Comparison of ENCODE assay signal across 23 cellular contexts in the genomic region with DNA sequence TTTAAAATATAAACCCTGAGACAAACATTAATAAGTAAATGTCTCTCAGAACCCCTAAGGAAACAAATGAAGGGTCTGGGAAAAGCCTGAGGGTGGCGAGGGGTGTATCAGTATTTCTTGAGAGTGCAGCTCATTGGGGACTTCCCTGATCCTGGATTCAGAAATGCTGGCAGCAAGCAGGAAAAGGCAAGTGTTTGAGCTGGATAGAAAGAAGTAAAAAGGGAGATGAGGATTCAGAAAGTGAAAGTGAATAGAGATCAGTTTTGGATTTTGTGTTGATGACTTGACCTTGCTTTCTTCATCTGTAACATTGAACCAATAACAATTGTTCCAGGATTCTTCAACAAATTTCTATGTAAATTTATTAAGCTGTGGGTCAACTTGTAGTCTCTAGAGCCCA.
A peak's percentile ranks its signal among the peaks of the same experiment; 100 is the strongest.
DNase-seq lines count a peak whose midpoint lies in the region; ATAC-seq and TF ChIP-seq lines count a peak whose summit lies in the region.
"Had no signal": no experiment of that assay in that cellular context is flagged by ENCODE, and none has a peak within 500 bp of the region (broad histone marks: within the 10 kb centered on the region; RNA-seq: fewer than 3 reads in every experiment).

No MANE protein-coding gene starts in this region.

- H3K27me3 Mint-ChIP-seq in activated naive CD8-positive, alpha-beta T cell treated with anti-CD3 and anti-CD28 coated beads, Interleukin-2, amount 10 ng/mL, durations not matched to agents 7 days and 5 days = no peaks in the 10 kb centered on the region
- H3K27me3 Mint-ChIP-seq in activated naive CD8-positive, alpha-beta T cell treated with anti-CD3 and anti-CD28 coated beads, Interleukin-2, amount 50 U/mL, for 24 hours = no peaks in the 10 kb centered on the region
- H3K27me3 Mint-ChIP-seq in MCF 10A (ENCODE audit: insufficient read depth, unreplicated experiment) = no peaks in the 10 kb centered on the region
- H3K27me3 Mint-ChIP-seq: activated CD4-positive, alpha-beta memory T cell treated with anti-CD3 and anti-CD28 coated beads for 36 hours; activated naive CD8-positive, alpha-beta T cell; memory B cell had no signal

- H3K27me3 ChIP-seq in vagina = no peaks in the 10 kb centered on the region
- H3K27me3 ChIP-seq: BE2C, body of pancreas had no signal

- POLR2A ChIA-PET in activated naive CD8-positive, alpha-beta T cell treated with anti-CD3 and anti-CD28 coated beads, Interleukin-2, amount 10 ng/mL, durations not matched to agents 7 days and 5 days (lab: Charles Lee) = interaction anchor here (1.5 kb wide), 1 partner anchor 10 kb away, joined by 5 read pairs; no protein-coding TSS in a partner anchor
- POLR2A ChIA-PET in MCF 10A (lab: Yijun Ruan, JAX) = interaction anchor here (0.6 to 9.3 kb wide), 9 partner anchors 11 to 133 kb away, joined by 3 to 97 read pairs (median 3); partner anchors contain the start of gene CTSC

- peaks cover 1% of the 10 kb centered on the region for H3K9me3 Mint-ChIP-seq in activated naive CD8-positive, alpha-beta T cell treated with anti-CD3 and anti-CD28 coated beads, Interleukin-2, amount 10 ng/mL, durations not matched to agents 7 days and 5 days
- H3K9me3 Mint-ChIP-seq in activated naive CD8-positive, alpha-beta T cell treated with anti-CD3 and anti-CD28 coated beads, Interleukin-2, amount 50 U/mL, for 24 hours = no peaks in the 10 kb centered on the region
- H3K9me3 Mint-ChIP-seq in MCF 10A (ENCODE audit: unreplicated experiment) = no peaks in the 10 kb centered on the region
- H3K9me3 Mint-ChIP-seq: activated CD4-positive, alpha-beta memory T cell treated with anti-CD3 and anti-CD28 coated beads for 36 hours; memory B cell had no signal

- peaks cover 8% of the 10 kb centered on the region for H3K36me3 Mint-ChIP-seq in activated naive CD8-positive, alpha-beta T cell treated with anti-CD3 and anti-CD28 coated beads, Interleukin-2, amount 10 ng/mL, durations not matched to agents 7 days and 5 days
- no peaks in the 10 kb centered on the region for H3K36me3 Mint-ChIP-seq in activated naive CD8-positive, alpha-beta T cell treated with anti-CD3 and anti-CD28 coated beads, Interleukin-2, amount 50 U/mL, for 24 hours (ENCODE audit: low read depth)
- H3K36me3 Mint-ChIP-seq in MCF 10A (ENCODE audit: insufficient read depth, unreplicated experiment) = no peaks in the 10 kb centered on the region
- H3K36me3 Mint-ChIP-seq: activated CD4-positive, alpha-beta memory T cell treated with anti-CD3 and anti-CD28 coated beads for 36 hours had no signal

- BruUV-seq in MCF 10A (replicated peaks; lab: Mats Ljungman, UMichigan) = no TSS peak

- intact Hi-C loops in MCF 10A (cut with micrococcal nuclease) = no loop called here
- intact Hi-C loops in vagina (cut with DNase I) = no loop called here

- peak overlapping the region; percentile 72 for H3K4me3 Mint-ChIP-seq in activated naive CD8-positive, alpha-beta T cell treated with anti-CD3 and anti-CD28 coated beads, Interleukin-2, amount 10 ng/mL, durations not matched to agents 7 days and 5 days
- no peak overlapping the region for H3K4me3 Mint-ChIP-seq in activated naive CD8-positive, alpha-beta T cell treated with anti-CD3 and anti-CD28 coated beads, Interleukin-2, amount 50 U/mL, for 24 hours
- H3K4me3 Mint-ChIP-seq in MCF 10A (ENCODE audit: unreplicated experiment) = no peak overlapping the region
- H3K4me3 Mint-ChIP-seq: activated CD4-positive, alpha-beta memory T cell treated with anti-CD3 and anti-CD28 coated beads for 36 hours; activated naive CD8-positive, alpha-beta T cell; memory B cell had no signal

- H3K27ac Mint-ChIP-seq in activated naive CD8-positive, alpha-beta T cell treated with anti-CD3 and anti-CD28 coated beads, Interleukin-2, amount 10 ng/mL, durations not matched to agents 7 days and 5 days = peak overlapping the region; percentile 81
- H3K27ac Mint-ChIP-seq in activated naive CD8-positive, alpha-beta T cell treated with anti-CD3 and anti-CD28 coated beads, Interleukin-2, amount 50 U/mL, for 24 hours = no peak overlapping the region
- H3K27ac Mint-ChIP-seq in MCF 10A (ENCODE audit: low read depth, unreplicated experiment) = peak overlapping the region; percentile 25
- H3K27ac Mint-ChIP-seq: activated CD4-positive, alpha-beta memory T cell treated with anti-CD3 and anti-CD28 coated beads for 36 hours; activated naive CD8-positive, alpha-beta T cell; memory B cell had no signal

- H3K27ac ChIP-seq in vagina = peak overlapping the region; percentile 19
- H3K27ac ChIP-seq: body of pancreas, RWPE1 had no signal

- CTCF ChIA-PET in MCF 10A (lab: Yijun Ruan, JAX) = interaction anchor here (0.7 to 1.3 kb wide), 2 partner anchors 9 to 982 kb away, joined by 3 read pairs; no protein-coding TSS in a partner anchor

- H3K4me3 ChIP-seq in fibroblast of villous mesenchyme (ENCODE audit: low read depth, low read length) = no peak overlapping the region
- H3K4me3 ChIP-seq in vagina = peak overlapping the region in 1 of 2 donors; percentile 2
- H3K4me3 ChIP-seq: body of pancreas had no signal

- peaks cover 15% of the 10 kb centered on the region for H3K4me1 ChIP-seq in vagina
- H3K4me1 ChIP-seq: BE2C, body of pancreas had no signal

- no peak for ATAC-seq in activated naive CD8-positive, alpha-beta T cell treated with anti-CD3 and anti-CD28 coated beads, Interleukin-2, amount 10 ng/mL, durations not matched to agents 7 days and 5 days (ENCODE audit: low read depth)
- no peak for ATAC-seq in activated naive CD8-positive, alpha-beta T cell treated with anti-CD3 and anti-CD28 coated beads, Interleukin-2, amount 50 U/mL, for 24 hours
- ATAC-seq: body of pancreas had no signal

- peaks cover 31% of the 10 kb centered on the region for H3K4me1 Mint-ChIP-seq in activated naive CD8-positive, alpha-beta T cell treated with anti-CD3 and anti-CD28 coated beads, Interleukin-2, amount 10 ng/mL, durations not matched to agents 7 days and 5 days
- H3K4me1 Mint-ChIP-seq in activated naive CD8-positive, alpha-beta T cell treated with anti-CD3 and anti-CD28 coated beads, Interleukin-2, amount 50 U/mL, for 24 hours = peaks cover 12% of the 10 kb centered on the region
- H3K4me1 Mint-ChIP-seq in MCF 10A (ENCODE audit: insufficient read depth, unreplicated experiment) = peaks cover 33% of the 10 kb centered on the region

- DNase-seq in activated naive CD8-positive, alpha-beta T cell treated with anti-CD3 and anti-CD28 coated beads, Interleukin-2, amount 10 ng/mL, durations not matched to agents 7 days and 5 days = no peak
- no peak for DNase-seq in activated naive CD8-positive, alpha-beta T cell treated with anti-CD3 and anti-CD28 coated beads, Interleukin-2, amount 50 U/mL, for 24 hours
- DNase-seq in MCF 10A (ENCODE audit: unreplicated experiment) (no peak), fibroblast of villous mesenchyme (ENCODE audit: low read depth) (peak; percentile 17), vagina (ENCODE audit: extremely low spot score in 2 of 2) (no peak), NCI-H510A treated with DMSO at 0.1 percent for 48 hours (lab: John Stamatoyannopoulos, UW) (no peak), midbrain (lab: John Stamatoyannopoulos, UW) (no peak), epidermal melanocyte (ENCODE audit: insufficient read length, low spot score) (no peak)
- DNase-seq: activated CD4-positive, alpha-beta memory T cell treated with anti-CD3 and anti-CD28 coated beads for 36 hours; BE2C; body of pancreas; COR-L47; DMS79 treated with DMSO at 0.1 percent for 48 hours; effector CD4-positive, alpha-beta T cell; glutamatergic neuron; Kasumi-1; kidney; NCI-H1694 treated with DMSO at 0.1 percent for 48 hours; T1000; trophoblast cell had no signal

- TF ChIP-seq POLR2A in vagina (IDR thresholded peaks at IDR 0.05) = no peak

- no peaks in the 10 kb centered on the region for H3K9me3 ChIP-seq in vagina
- H3K9me3 ChIP-seq: BE2C, body of pancreas had no signal

- TF ChIP-seq CTCF in MCF 10A (IDR thresholded peaks at IDR 0.05; ENCODE audit: unreplicated experiment) = no peak
- no peak for TF ChIP-seq CTCF in fibroblast of villous mesenchyme (IDR thresholded peaks at IDR 0.05; ENCODE audit: insufficient read depth, low read depth, low read length)
- TF ChIP-seq CTCF in vagina (IDR thresholded peaks at IDR 0.05) = no peak

- H3K36me3 ChIP-seq in vagina = no peaks in the 10 kb centered on the region
- H3K36me3 ChIP-seq: BE2C had no signal
